Comparison of ENCODE assay signal across 1 cellular context in the genomic region with DNA sequence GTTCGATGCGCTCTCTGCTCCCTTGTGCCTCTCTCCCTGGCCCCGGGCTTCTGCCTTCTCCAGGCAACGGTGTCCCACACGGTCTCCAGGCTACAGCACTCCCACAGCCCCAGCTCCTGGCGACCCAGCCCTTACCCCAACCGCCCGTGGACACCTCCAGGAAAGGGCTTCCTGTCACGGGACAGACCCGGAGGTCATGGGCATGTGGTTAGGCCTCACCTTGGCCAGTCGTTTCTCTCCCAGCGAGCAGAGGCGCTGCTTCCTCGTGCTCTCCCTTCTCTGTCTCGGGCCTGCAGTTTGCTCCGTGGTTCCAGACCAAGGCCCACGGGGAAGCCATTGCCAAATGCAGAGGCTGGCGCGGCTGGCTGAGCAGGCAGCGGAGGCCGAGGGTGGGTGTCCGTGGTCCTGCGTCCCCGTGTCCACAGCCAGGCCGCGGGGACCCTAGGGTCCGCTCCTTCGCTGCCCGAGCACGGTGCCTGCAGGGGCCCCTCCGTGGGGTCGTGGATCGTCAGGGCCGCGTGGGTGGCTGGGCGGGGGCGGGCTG.
TF ChIP-seq lines count a peak whose summit lies in the region.

No MANE protein-coding gene starts in this region.

TF ChIP-seq in GM23338, 12 proteins besides CTCF, POLR2A, EP300 and RAD21:
- TF ChIP-seq ZNF462 (CRISPR knock-in tag; IDR thresholded peaks at IDR 0.05) = no peak
- TF ChIP-seq POLR2AphosphoS5 (IDR thresholded peaks at IDR 0.05; ENCODE audit: low read depth) = no peak
- TF ChIP-seq, protein P1, sequence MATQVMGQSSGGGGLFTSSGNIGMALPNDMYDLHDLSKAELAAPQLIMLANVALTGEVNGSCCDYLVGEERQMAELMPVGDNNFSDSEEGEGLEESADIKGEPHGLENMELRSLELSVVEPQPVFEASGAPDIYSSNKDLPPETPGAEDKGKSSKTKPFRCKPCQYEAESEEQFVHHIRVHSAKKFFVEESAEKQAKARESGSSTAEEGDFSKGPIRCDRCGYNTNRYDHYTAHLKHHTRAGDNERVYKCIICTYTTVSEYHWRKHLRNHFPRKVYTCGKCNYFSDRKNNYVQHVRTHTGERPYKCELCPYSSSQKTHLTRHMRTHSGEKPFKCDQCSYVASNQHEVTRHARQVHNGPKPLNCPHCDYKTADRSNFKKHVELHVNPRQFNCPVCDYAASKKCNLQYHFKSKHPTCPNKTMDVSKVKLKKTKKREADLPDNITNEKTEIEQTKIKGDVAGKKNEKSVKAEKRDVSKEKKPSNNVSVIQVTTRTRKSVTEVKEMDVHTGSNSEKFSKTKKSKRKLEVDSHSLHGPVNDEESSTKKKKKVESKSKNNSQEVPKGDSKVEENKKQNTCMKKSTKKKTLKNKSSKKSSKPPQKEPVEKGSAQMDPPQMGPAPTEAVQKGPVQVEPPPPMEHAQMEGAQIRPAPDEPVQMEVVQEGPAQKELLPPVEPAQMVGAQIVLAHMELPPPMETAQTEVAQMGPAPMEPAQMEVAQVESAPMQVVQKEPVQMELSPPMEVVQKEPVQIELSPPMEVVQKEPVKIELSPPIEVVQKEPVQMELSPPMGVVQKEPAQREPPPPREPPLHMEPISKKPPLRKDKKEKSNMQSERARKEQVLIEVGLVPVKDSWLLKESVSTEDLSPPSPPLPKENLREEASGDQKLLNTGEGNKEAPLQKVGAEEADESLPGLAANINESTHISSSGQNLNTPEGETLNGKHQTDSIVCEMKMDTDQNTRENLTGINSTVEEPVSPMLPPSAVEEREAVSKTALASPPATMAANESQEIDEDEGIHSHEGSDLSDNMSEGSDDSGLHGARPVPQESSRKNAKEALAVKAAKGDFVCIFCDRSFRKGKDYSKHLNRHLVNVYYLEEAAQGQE (IDR thresholded peaks at IDR 0.05; ENCODE audit: unreplicated experiment) = no peak
- TF ChIP-seq ZNF331 (CRISPR knock-in tag; IDR thresholded peaks at IDR 0.05; ENCODE audit: low read depth) = no peak
- no peak for TF ChIP-seq ETS1 (IDR thresholded peaks at IDR 0.05)
- no peak for TF ChIP-seq NANOG (IDR thresholded peaks at IDR 0.05; ENCODE audit: borderline replicate concordance)
- TF ChIP-seq CREB1 (CRISPR knock-in tag; IDR thresholded peaks at IDR 0.05; ENCODE audit: low read depth) = no peak
- no peak for TF ChIP-seq EZH2 (IDR thresholded peaks at IDR 0.05; ENCODE audit: low read depth, unreplicated experiment)
- TF ChIP-seq JUNB (IDR thresholded peaks at IDR 0.05; ENCODE audit: unreplicated experiment) = no peak
- TF ChIP-seq STAT1 (IDR thresholded peaks at IDR 0.05; ENCODE audit: unreplicated experiment) = no peak
- no peak for TF ChIP-seq ZNF114 (CRISPR knock-in tag; IDR thresholded peaks at IDR 0.05)
- no peak for TF ChIP-seq EZH2phosphoT487 (IDR thresholded peaks at IDR 0.05; ENCODE audit: unreplicated experiment)
